Comparison of ENCODE assay signal across 1 cellular context in genomic region chr19:42242512-42243409, GRCh38.
A peak's percentile ranks its signal among the peaks of the same experiment; 100 is the strongest.
TF ChIP-seq lines count a peak whose summit lies in the region.

Gene GSK3A (minus strand): TSS chr19:42242602. CDS start chr19:42242465, 137 bp downstream.

TF ChIP-seq in HepG2, 621 proteins besides CTCF, POLR2A, EP300 and RAD21 (continued from another document and continues in another):
- TF ChIP-seq ZBTB40 (IDR thresholded peaks at IDR 0.05) (no peak), ZBTB40 (CRISPR knock-in tag; IDR thresholded peaks at IDR 0.05) (peak; percentile 66; the same call in 1 of the 2 replicates), ZFY (CRISPR knock-in tag; IDR thresholded peaks at IDR 0.05) (peak; percentile 95), ZNF569 (CRISPR knock-in tag; IDR thresholded peaks at IDR 0.05; ENCODE audit: borderline replicate concordance) (no peak), ZNF501 (CRISPR knock-in tag; IDR thresholded peaks at IDR 0.05) (peak; percentile 93), CBFB (CRISPR knock-in tag; IDR thresholded peaks at IDR 0.05) (peak; percentile 41; the same call in 1 of the 2 replicates), ZBTB7A (CRISPR knock-in tag; IDR thresholded peaks at IDR 0.05) (peak; percentile 32; the same call in 1 of the 2 replicates), NCOA2 (CRISPR knock-in tag; IDR thresholded peaks at IDR 0.05) (peak; percentile 14), KDM1A (CRISPR knock-in tag; IDR thresholded peaks at IDR 0.05) (no peak), FOXA3 (CRISPR knock-in tag; IDR thresholded peaks at IDR 0.05) (peak; percentile 43; the same call in 1 of the 2 replicates), MAFF (IDR thresholded peaks at IDR 0.05; ENCODE audit: low read depth, low read length) (no peak), SALL2 (CRISPR knock-in tag; IDR thresholded peaks at IDR 0.05) (peak; percentile 68; the same call in 1 of the 2 replicates), IRF2 (CRISPR knock-in tag; IDR thresholded peaks at IDR 0.05) (peak; percentile 82), ARNT2 (CRISPR knock-in tag; IDR thresholded peaks at IDR 0.05; ENCODE audit: low read depth) (peak; percentile 62), GABPA (IDR thresholded peaks at IDR 0.05; ENCODE audit: low read depth, low read length) (peak; percentile 66), GABPA (CRISPR knock-in tag; IDR thresholded peaks at IDR 0.05; ENCODE audit: low read depth) (peak; percentile 90), RCOR2 (CRISPR knock-in tag; IDR thresholded peaks at IDR 0.05) (no peak), ZNF230 (CRISPR knock-in tag; IDR thresholded peaks at IDR 0.05) (0 out of 2 replicates have a peak, but pooled peaks have one; percentile 29), ZNF549 (CRISPR knock-in tag; IDR thresholded peaks at IDR 0.05) (no peak), XRCC5 (optimal IDR thresholded peaks at IDR 0.05; ENCODE audit: low read length) (peak; percentile 83), PAX8 (CRISPR knock-in tag; IDR thresholded peaks at IDR 0.05; ENCODE audit: borderline replicate concordance) (no peak), SUZ12 (IDR thresholded peaks at IDR 0.05; ENCODE audit: low read depth, low read length) (peak; percentile 82), ZNF784 (CRISPR knock-in tag; IDR thresholded peaks at IDR 0.05; ENCODE audit: borderline replicate concordance) (0 out of 2 replicates have a peak, but pooled peaks have one; percentile 62), ZMYM4 (CRISPR knock-in tag; IDR thresholded peaks at IDR 0.05) (peak; percentile 18; the same call in 1 of the 2 replicates), GATAD2A (CRISPR knock-in tag; IDR thresholded peaks at IDR 0.05) (peak; percentile 47; the same call in 1 of the 2 replicates), YEATS4 (CRISPR knock-in tag; IDR thresholded peaks at IDR 0.05; ENCODE audit: borderline replicate concordance) (peak; percentile 16; the same call in 1 of the 2 replicates), RAD51 (IDR thresholded peaks at IDR 0.05; ENCODE audit: borderline replicate concordance) (no peak)
- TF ChIP-seq, protein P1, sequence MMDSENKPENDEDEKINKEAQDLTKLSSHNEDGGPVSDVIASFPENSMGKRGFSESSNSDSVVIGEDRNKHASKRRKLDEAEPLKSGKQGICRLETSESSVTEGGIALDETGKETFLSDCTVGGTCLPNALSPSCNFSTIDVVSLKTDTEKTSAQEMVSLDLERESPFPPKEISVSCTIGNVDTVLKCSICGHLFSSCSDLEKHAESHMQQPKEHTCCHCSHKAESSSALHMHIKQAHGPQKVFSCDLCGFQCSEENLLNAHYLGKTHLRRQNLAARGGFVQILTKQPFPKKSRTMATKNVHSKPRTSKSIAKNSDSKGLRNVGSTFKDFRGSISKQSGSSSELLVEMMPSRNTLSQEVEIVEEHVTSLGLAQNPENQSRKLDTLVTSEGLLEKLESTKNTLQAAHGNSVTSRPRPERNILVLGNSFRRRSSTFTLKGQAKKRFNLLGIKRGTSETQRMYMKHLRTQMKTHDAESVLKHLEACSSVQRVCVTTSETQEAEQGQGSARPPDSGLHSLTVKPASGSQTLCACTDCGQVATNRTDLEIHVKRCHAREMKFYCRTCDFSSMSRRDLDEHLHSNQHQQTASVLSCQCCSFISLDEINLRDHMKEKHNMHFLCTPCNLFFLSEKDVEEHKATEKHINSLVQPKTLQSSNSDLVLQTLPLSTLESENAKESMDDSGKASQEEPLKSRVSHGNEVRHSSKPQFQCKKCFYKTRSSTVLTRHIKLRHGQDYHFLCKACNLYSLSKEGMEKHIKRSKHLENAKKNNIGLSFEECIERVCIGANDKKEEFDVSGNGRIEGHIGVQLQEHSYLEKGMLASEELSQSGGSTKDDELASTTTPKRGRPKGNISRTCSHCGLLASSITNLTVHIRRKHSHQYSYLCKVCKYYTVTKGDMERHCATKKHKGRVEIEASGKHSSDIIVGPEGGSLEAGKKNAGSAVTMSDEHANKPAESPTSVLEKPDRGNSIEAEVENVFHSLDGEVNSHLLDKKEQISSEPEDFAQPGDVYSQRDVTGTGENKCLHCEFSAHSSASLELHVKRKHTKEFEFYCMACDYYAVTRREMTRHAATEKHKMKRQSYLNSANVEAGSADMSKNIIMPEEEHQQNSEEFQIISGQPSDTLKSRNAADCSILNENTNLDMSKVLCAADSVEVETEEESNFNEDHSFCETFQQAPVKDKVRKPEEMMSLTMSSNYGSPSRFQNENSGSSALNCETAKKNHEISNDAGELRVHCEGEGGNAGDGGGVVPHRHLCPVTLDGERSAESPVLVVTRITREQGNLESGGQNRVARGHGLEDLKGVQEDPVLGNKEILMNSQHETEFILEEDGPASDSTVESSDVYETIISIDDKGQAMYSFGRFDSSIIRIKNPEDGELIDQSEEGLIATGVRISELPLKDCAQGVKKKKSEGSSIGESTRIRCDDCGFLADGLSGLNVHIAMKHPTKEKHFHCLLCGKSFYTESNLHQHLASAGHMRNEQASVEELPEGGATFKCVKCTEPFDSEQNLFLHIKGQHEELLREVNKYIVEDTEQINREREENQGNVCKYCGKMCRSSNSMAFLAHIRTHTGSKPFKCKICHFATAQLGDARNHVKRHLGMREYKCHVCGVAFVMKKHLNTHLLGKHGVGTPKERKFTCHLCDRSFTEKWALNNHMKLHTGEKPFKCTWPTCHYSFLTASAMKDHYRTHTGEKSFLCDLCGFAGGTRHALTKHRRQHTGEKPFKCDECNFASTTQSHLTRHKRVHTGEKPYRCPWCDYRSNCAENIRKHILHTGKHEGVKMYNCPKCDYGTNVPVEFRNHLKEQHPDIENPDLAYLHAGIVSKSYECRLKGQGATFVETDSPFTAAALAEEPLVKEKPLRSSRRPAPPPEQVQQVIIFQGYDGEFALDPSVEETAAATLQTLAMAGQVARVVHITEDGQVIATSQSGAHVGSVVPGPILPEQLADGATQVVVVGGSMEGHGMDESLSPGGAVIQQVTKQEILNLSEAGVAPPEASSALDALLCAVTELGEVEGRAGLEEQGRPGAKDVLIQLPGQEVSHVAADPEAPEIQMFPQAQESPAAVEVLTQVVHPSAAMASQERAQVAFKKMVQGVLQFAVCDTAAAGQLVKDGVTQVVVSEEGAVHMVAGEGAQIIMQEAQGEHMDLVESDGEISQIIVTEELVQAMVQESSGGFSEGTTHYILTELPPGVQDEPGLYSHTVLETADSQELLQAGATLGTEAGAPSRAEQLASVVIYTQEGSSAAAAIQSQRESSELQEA (CRISPR knock-in tag; IDR thresholded peaks at IDR 0.05; ENCODE audit: not compliant biosample characterization), result no peak
- TF ChIP-seq, protein P2, sequence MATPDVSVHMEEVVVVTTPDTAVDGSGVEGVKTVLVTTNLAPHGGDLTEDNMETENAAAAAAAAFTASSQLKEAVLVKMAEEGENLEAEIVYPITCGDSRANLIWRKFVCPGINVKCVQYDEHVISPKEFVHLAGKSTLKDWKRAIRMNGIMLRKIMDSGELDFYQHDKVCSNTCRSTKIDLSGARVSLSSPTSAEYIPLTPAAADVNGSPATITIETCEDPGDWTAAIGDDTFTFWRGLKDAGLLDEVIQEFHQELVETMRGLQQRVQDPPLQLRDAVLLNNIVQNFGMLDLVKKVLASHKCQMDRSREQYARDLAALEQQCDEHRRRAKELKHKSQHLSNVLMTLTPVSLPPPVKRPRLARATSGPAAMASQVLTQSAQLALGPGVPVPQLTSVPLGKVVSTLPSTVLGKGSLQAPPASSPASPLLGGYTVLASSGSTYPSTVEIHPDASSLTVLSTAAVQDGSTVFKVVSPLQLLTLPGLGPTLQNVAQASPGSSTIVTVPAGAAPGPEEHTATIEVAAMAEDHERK (CRISPR knock-in tag; IDR thresholded peaks at IDR 0.05; ENCODE audit: low read depth), result peak; percentile 77
- TF ChIP-seq, protein P3, sequence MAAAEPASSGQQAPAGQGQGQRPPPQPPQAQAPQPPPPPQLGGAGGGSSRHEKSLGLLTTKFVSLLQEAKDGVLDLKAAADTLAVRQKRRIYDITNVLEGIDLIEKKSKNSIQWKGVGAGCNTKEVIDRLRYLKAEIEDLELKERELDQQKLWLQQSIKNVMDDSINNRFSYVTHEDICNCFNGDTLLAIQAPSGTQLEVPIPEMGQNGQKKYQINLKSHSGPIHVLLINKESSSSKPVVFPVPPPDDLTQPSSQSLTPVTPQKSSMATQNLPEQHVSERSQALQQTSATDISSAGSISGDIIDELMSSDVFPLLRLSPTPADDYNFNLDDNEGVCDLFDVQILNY (CRISPR knock-in tag; conservative IDR thresholded peaks at IDR 0.05), result peak; percentile 62
- TF ChIP-seq, protein P4, sequence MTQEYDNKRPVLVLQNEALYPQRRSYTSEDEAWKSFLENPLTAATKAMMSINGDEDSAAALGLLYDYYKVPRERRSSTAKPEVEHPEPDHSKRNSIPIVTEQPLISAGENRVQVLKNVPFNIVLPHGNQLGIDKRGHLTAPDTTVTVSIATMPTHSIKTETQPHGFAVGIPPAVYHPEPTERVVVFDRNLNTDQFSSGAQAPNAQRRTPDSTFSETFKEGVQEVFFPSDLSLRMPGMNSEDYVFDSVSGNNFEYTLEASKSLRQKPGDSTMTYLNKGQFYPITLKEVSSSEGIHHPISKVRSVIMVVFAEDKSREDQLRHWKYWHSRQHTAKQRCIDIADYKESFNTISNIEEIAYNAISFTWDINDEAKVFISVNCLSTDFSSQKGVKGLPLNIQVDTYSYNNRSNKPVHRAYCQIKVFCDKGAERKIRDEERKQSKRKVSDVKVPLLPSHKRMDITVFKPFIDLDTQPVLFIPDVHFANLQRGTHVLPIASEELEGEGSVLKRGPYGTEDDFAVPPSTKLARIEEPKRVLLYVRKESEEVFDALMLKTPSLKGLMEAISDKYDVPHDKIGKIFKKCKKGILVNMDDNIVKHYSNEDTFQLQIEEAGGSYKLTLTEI (CRISPR knock-in tag; conservative IDR thresholded peaks at IDR 0.05), result no peak
- TF ChIP-seq, protein P5, sequence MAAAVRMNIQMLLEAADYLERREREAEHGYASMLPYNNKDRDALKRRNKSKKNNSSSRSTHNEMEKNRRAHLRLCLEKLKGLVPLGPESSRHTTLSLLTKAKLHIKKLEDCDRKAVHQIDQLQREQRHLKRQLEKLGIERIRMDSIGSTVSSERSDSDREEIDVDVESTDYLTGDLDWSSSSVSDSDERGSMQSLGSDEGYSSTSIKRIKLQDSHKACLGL (CRISPR knock-in tag; IDR thresholded peaks at IDR 0.05), result peak; percentile 69; the same call in 1 of the 2 replicates
